Comparison of ENCODE assay signal across 18 cellular contexts in genomic region chr19:1229837-1230584, GRCh38. TPM values are rescaled to one million over a fixed set of nuclear protein-coding genes. Genes with fewer than 3 reads are reported as not detected.
A peak's percentile ranks its signal among the peaks of the same experiment; 100 is the strongest.
DNase-seq lines count a peak whose midpoint lies in the region; ATAC-seq, FAIRE-seq and TF ChIP-seq lines count a peak whose summit lies in the region.
"Had no signal": no experiment of that assay in that cellular context is flagged by ENCODE, and none has a peak within 500 bp of the region (broad histone marks: within the 10 kb centered on the region; RNA-seq: fewer than 3 reads in every experiment).

No MANE protein-coding gene starts in this region.

- H3K9me3 ChIP-seq in HEK293 (ENCODE audit: control insufficient read depth, insufficient read depth, low read depth, low read length) = no peaks in the 10 kb centered on the region
- H3K9me3 ChIP-seq in HUES48 (ENCODE audit: control insufficient read depth, insufficient read depth, low read length) = no peaks in the 10 kb centered on the region
- no peaks in the 10 kb centered on the region; the same call in 1 of the 2 replicates for H3K9me3 ChIP-seq in K562 (replicated peaks; ENCODE audit: control insufficient read depth, insufficient read depth, low read depth, low read length)
- H3K9me3 ChIP-seq in esophagus muscularis mucosa = no peaks in the 10 kb centered on the region
- H3K9me3 ChIP-seq: HAP-1 had no signal

- no peak overlapping the region for H3K18ac ChIP-seq in mesendoderm (ENCODE audit: low read length)

- H3K9me1 ChIP-seq in K562 (ENCODE audit: control insufficient read depth, insufficient read depth, low read length) = no peaks in the 10 kb centered on the region

- no peak for TF ChIP-seq RAD21 in K562 (CRISPR knock-in tag; conservative IDR thresholded peaks at IDR 0.05 in 1 of 2, IDR thresholded peaks at IDR 0.05 in 1 of 2)

- DNase-seq in K562 (ENCODE audit: extremely low read depth in 1 of 4, low spot score in 3 of 4) (no peak), mesendoderm (no peak), esophagus muscularis mucosa (ENCODE audit: extremely low spot score) (no peak)
- DNase-seq in activated T-cell treated with anti-CD3 and anti-CD28 coated beads, Interleukin-2, amount 50 U/mL, for 1 hour = no peak
- DNase-seq: C1 segment of cervical spinal cord; Calu3; CD4-positive, alpha-beta memory T cell; COR-L47; DMS53; DMS79 treated with DMSO at 0.1 percent for 48 hours; GF-D8 had no signal

- TF ChIP-seq EP300 in K562 (IDR thresholded peaks at IDR 0.05; ENCODE audit: low read length) = no peak
- TF ChIP-seq EP300 in esophagus muscularis mucosa (IDR thresholded peaks at IDR 0.05) = no peak

- no peak overlapping the region for H2BK15ac ChIP-seq in mesendoderm (replicated peaks; ENCODE audit: low read depth)

- CTCF ChIA-PET in HEK293 (lab: Yijun Ruan, JAX) (interaction anchor here (0.8 kb wide), 1 partner anchor 37 kb away, joined by 4 read pairs; no protein-coding TSS in a partner anchor), K562 (lab: Yijun Ruan, JAX; ENCODE audit: low intra/inter-chr PET ratio) (no interaction called here)

- no peak for FAIRE-seq in K562 (lab: Jason Lieb, UNC)
- FAIRE-seq: GM12892, GM19239, H54 had no signal

- no peak overlapping the region for H4K8ac ChIP-seq in mesendoderm (ENCODE audit: low read depth, low read length)

- no peak overlapping the region for H3K23ac ChIP-seq in mesendoderm (ENCODE audit: low read length)

- intact Hi-C loops in K562 (cut with micrococcal nuclease) = no loop called here
- intact Hi-C loops in esophagus muscularis mucosa (cut with DNase I) = no loop called here

- H3K27ac ChIP-seq in HEK293 (ENCODE audit: extremely low read depth, low read depth, low read length) = no peak overlapping the region
- peak overlapping the region; percentile 6 for H3K27ac ChIP-seq in HUES48 (ENCODE audit: low read depth, low read length)
- no peak overlapping the region for H3K27ac ChIP-seq in K562 (ENCODE audit: extremely low read depth, low read depth, low read length)
- peak overlapping the region; percentile 3 for H3K27ac ChIP-seq in mesendoderm (ENCODE audit: low read depth, low read length)
- no peak overlapping the region for H3K27ac ChIP-seq in esophagus muscularis mucosa (replicated peaks in 1 of 4)

- no peak overlapping the region for H3K4ac ChIP-seq in mesendoderm (ENCODE audit: low read depth, low read length)

- H3K4me3 ChIP-seq in HEK293 (ENCODE audit: low read depth, low read length) (no peak overlapping the region), HUES48 (ENCODE audit: low read depth, low read length) (no peak overlapping the region), K562 (no peak overlapping the region), mesendoderm (ENCODE audit: low read length) (no peak overlapping the region), esophagus muscularis mucosa (no peak overlapping the region)
- H3K4me3 ChIP-seq: GM23338, HAP-1 had no signal

- WGBS in K562 (ENCODE audit: insufficient coverage, low coverage, missing lambda C conversion rate) = 98% methylated on average over 12 of the region's 71 CpGs
- no CpG with 5 or more reads among the region's 71 CpGs for WGBS in mesendoderm (ENCODE audit: extremely low coverage, insufficient coverage, low lambda C conversion rate)
- 86% methylated on average over 32 of the region's 71 CpGs for WGBS in esophagus muscularis mucosa

- no peaks in the 10 kb centered on the region for H4K20me1 ChIP-seq in K562 (replicated peaks; ENCODE audit: control insufficient read depth, insufficient read depth, low read length)

- H2AK5ac ChIP-seq in mesendoderm (ENCODE audit: low read length) = no peak overlapping the region

- H3K9ac ChIP-seq in HUES48 (ENCODE audit: low read depth, low read length) (no peak overlapping the region), K562 (ENCODE audit: insufficient read depth in 1 of 2, low read depth in 2 of 2, low read length in 2 of 2) (no peak overlapping the region), mesendoderm (ENCODE audit: low read length) (no peak overlapping the region)

- no TSS peak for BruUV-seq in K562 (replicated peaks; lab: Mats Ljungman, UMichigan)

- POLR2A ChIA-PET in HEK293 (lab: Yijun Ruan, JAX) = interaction anchor here (1.1 kb wide), 1 partner anchor 39 kb away, joined by 4 read pairs; the partner anchor contains the start of gene CIRBP
- POLR2A ChIA-PET in K562 (lab: Yijun Ruan, JAX) = no interaction called here

- H3K27me3 ChIP-seq in HUES48 (ENCODE audit: control insufficient read depth, insufficient read depth, low read length) = no peaks in the 10 kb centered on the region
- no peaks in the 10 kb centered on the region for H3K27me3 ChIP-seq in K562 (ENCODE audit: control insufficient read depth in 2 of 2, insufficient read depth in 2 of 2, low read length in 2 of 2)
- no peaks in the 10 kb centered on the region for H3K27me3 ChIP-seq in mesendoderm (ENCODE audit: insufficient read depth, low read length, poor library complexity)
- no peaks in the 10 kb centered on the region for H3K27me3 ChIP-seq in esophagus muscularis mucosa

- H4K5ac ChIP-seq in mesendoderm (ENCODE audit: low read length) = no peak overlapping the region

- H3K56ac ChIP-seq in mesendoderm (ENCODE audit: low read length) = no peak overlapping the region

- no peak overlapping the region for H2BK5ac ChIP-seq in mesendoderm (ENCODE audit: low read length)

- no peaks in the 10 kb centered on the region for H3K79me2 ChIP-seq in K562 (ENCODE audit: control insufficient read depth, insufficient read depth, low read length)
- H3K79me2 ChIP-seq in mesendoderm (ENCODE audit: control insufficient read depth, insufficient read depth, low read length) = no peaks in the 10 kb centered on the region

- no peaks in the 10 kb centered on the region for H3K4me1 ChIP-seq in HEK293 (ENCODE audit: control insufficient read depth, insufficient read depth, low read length)
- H3K4me1 ChIP-seq in HUES48 (ENCODE audit: control insufficient read depth, insufficient read depth, low read length) = no peaks in the 10 kb centered on the region
- H3K4me1 ChIP-seq in K562 (replicated peaks in 1 of 2; ENCODE audit: control insufficient read depth in 2 of 2, insufficient read depth in 2 of 2, low read length in 2 of 2) = peaks cover 0 to 63% of the 10 kb centered on the region in 2 experiments; a peak in 3 of 5 replicates
- no peaks in the 10 kb centered on the region for H3K4me1 ChIP-seq in mesendoderm (ENCODE audit: control insufficient read depth, low read depth, low read length)
- H3K4me1 ChIP-seq in esophagus muscularis mucosa = peaks cover 16 to 22% (median 20%) of the 10 kb centered on the region in 4 donors
- H3K4me1 ChIP-seq: HAP-1 had no signal

- H3K36me3 ChIP-seq in HEK293 (ENCODE audit: control insufficient read depth in 2 of 2, insufficient read depth in 1 of 2, low read length in 2 of 2) (peaks cover 0 to 59% of the 10 kb centered on the region in 2 experiments; a peak in 2 of 3 replicates), HUES48 (ENCODE audit: control insufficient read depth, insufficient read depth, low read length) (peaks cover 46% of the 10 kb centered on the region), K562 (ENCODE audit: control insufficient read depth, insufficient read depth, low read length) (peaks cover 60% of the 10 kb centered on the region; the same call in 1 of the 3 replicates), mesendoderm (ENCODE audit: control insufficient read depth, insufficient read depth, low read length) (no peaks in the 10 kb centered on the region), esophagus muscularis mucosa (peaks cover 20 to 41% (median 34%) of the 10 kb centered on the region in 4 donors)

- H3K79me1 ChIP-seq in mesendoderm (ENCODE audit: low read length) = no peaks in the 10 kb centered on the region

- TF ChIP-seq POLR2A in K562 (conservative IDR thresholded peaks at IDR 0.05) (no peak), esophagus muscularis mucosa (IDR thresholded peaks at IDR 0.05; ENCODE audit: low read depth) (no peak)

- TF ChIP-seq CTCF in HEK293 (tag by site-specific recombination; IDR thresholded peaks at IDR 0.05) (no peak), K562 (IDR thresholded peaks at IDR 0.05 in 2 of 3, conservative IDR thresholded peaks at IDR 0.05 in 1 of 3; ENCODE audit: insufficient read depth in 2 of 3, low read depth in 1 of 3, low read length in 3 of 3) (no peak), esophagus muscularis mucosa (IDR thresholded peaks at IDR 0.05) (no peak)

- no peak for ATAC-seq in K562

- no peak overlapping the region for H2BK120ac ChIP-seq in mesendoderm (ENCODE audit: low read depth, low read length)

- in situ Hi-C loops in K562 (cut with MboI) = loop anchor here (25.0 kb wide), 1 partner anchor 468 kb away; the partner anchor contains the start of gene MISP

- no peak overlapping the region for H2AFZ ChIP-seq in K562 (ENCODE audit: low read depth, low read length)
- H2AFZ ChIP-seq: GM23338 had no signal

- no peak overlapping the region for H3K4me2 ChIP-seq in K562 (ENCODE audit: insufficient read depth, low read length)
- H3K4me2 ChIP-seq in mesendoderm (ENCODE audit: low read length) = no peak overlapping the region
- H3K4me2 ChIP-seq: GM23338 had no signal

RNA-seq across cellular contexts. Expression of gene CBARP, which starts 7.8 kb away (rescaled TPM):
- 2.8 and 13.5 TPM in 2 replicates for total RNA-seq in K562 (2011; cell fraction: chromatin; rRNA removed; ENCODE audit: low replicate concordance)
- 11.4 and 15.2 TPM in 2 replicates for total RNA-seq in K562 (2011; cell fraction: nucleolus; rRNA removed)
- total RNA-seq in K562 (2011; cell fraction: nucleoplasm; rRNA removed) = 4.2 and 6.2 TPM in 2 replicates
- total RNA-seq in K562 (2014; rRNA removed) = 3.7 and 3.8 TPM in 2 replicates
- 0.18 TPM in 1 of 2 replicates, not detected in the other for total RNA-seq in K562 (2014; rRNA removed; fragmentation: Illumina TruSeq; extraction: Trizol)
- total RNA-seq in K562 (2015; rRNA removed; fragmentation: Illumina TruSeq; extraction: Trizol) = 1.3 and 1.4 TPM in 2 replicates
- 6.6 and 8.9 TPM in 2 replicates for total RNA-seq in K562 (2021)
- 0.98 and 1.2 TPM in 2 replicates for polyA plus RNA-seq in K562 (2011; rRNA removed)
- polyA plus RNA-seq in K562 (2011; cell fraction: cytosol; rRNA removed) = 0.84 and 4.5 TPM in 2 replicates
- polyA plus RNA-seq in K562 (2011; cell fraction: nucleus; rRNA removed) = 8.2 and 25.4 TPM in 2 replicates
- polyA plus RNA-seq in K562 (2012) = 3.1 and 3.3 TPM in 2 replicates
- 0.25 and 2.3 TPM in 2 replicates for polyA plus RNA-seq in K562 (2014; fragmentation: Illumina TruSeq; extraction: Trizol)
- under 1 TPM in 1 of 2 experiments, not detected in 1; 0.03 TPM for polyA plus RNA-seq in K562 (2014; fragmentation: Nextera tagmentation; extraction: Ambion mirVana)
- polyA plus RNA-seq in K562 (2014; rRNA removed) = 5.8 and 6.3 TPM in 2 replicates
- polyA minus RNA-seq in K562 (2011; rRNA and poly(A)+ RNA removed) = 0.11 and 0.15 TPM in 2 replicates
- 2.9 and 3.0 TPM in 2 replicates for polyA minus RNA-seq in K562 (2011; cell fraction: cytosol; rRNA and poly(A)+ RNA removed)
- polyA minus RNA-seq in K562 (2011; cell fraction: nucleus; rRNA and poly(A)+ RNA removed) = 3.0 and 3.8 TPM in 2 replicates
- polyA plus RNA-seq in mesendoderm (2013, experiment 1 of 2) = 3.2 TPM
- 3.5 TPM for polyA plus RNA-seq in mesendoderm (2013, experiment 2 of 2)
- 1 to 10 TPM in 1 of 4 donors, under 1 TPM in 2, not detected in 1; 0.58 to 1.0 (median 0.99) TPM for total RNA-seq in esophagus muscularis mucosa
- total RNA-seq: CD4-positive, alpha-beta memory T cell had no signal
- polyA plus RNA-seq: CD4-positive, alpha-beta memory T cell had no signal

RNA-seq across cellular contexts. Expression of gene ATP5F1D, which starts 11.5 kb away (rescaled TPM):
- 42.1 and 110 TPM in 2 replicates for total RNA-seq in K562 (2011; cell fraction: chromatin; rRNA removed; ENCODE audit: low replicate concordance)
- 116 and 129 TPM in 2 replicates for total RNA-seq in K562 (2011; cell fraction: nucleolus; rRNA removed)
- total RNA-seq in K562 (2011; cell fraction: nucleoplasm; rRNA removed) = 74.0 and 85.6 TPM in 2 replicates
- total RNA-seq in K562 (2014; rRNA removed) = 135 and 145 TPM in 2 replicates
- 3.9 and 4.6 TPM in 2 replicates for total RNA-seq in K562 (2014; rRNA removed; fragmentation: Illumina TruSeq; extraction: Trizol)
- 65.2 and 73.0 TPM in 2 replicates for total RNA-seq in K562 (2015; rRNA removed; fragmentation: Illumina TruSeq; extraction: Trizol)
- total RNA-seq in K562 (2021) = 409 and 434 TPM in 2 replicates
- 36.8 and 58.7 TPM in 2 replicates for polyA plus RNA-seq in K562 (2011; rRNA removed)
- 119 and 471 TPM in 2 replicates for polyA plus RNA-seq in K562 (2011; cell fraction: cytosol; rRNA removed)
- 90.5 and 137 TPM in 2 replicates for polyA plus RNA-seq in K562 (2011; cell fraction: nucleus; rRNA removed)
- 278 and 318 TPM in 2 replicates for polyA plus RNA-seq in K562 (2012)
- polyA plus RNA-seq in K562 (2014; fragmentation: Illumina TruSeq; extraction: Trizol) = 18.7 and 106 TPM in 2 replicates
- 10 to 100 TPM in 1 of 2 experiments, 1 to 10 TPM in 1; 9.7 to 23.3 TPM for polyA plus RNA-seq in K562 (2014; fragmentation: Nextera tagmentation; extraction: Ambion mirVana)
- polyA plus RNA-seq in K562 (2014; rRNA removed) = 233 and 236 TPM in 2 replicates
- 16.5 and 29.9 TPM in 2 replicates for polyA minus RNA-seq in K562 (2011; rRNA and poly(A)+ RNA removed)
- polyA minus RNA-seq in K562 (2011; cell fraction: cytosol; rRNA and poly(A)+ RNA removed) = 115 and 175 TPM in 2 replicates
- polyA minus RNA-seq in K562 (2011; cell fraction: nucleus; rRNA and poly(A)+ RNA removed) = 28.8 and 35.8 TPM in 2 replicates
- 127 TPM for polyA plus RNA-seq in mesendoderm (2013, experiment 1 of 2)
- 122 TPM for polyA plus RNA-seq in mesendoderm (2013, experiment 2 of 2)
- total RNA-seq in esophagus muscularis mucosa = 100 to 1,000 TPM in 2 of 4 donors, 10 to 100 TPM in 2; 77.5 to 140 (median 109) TPM

RNA-seq across cellular contexts. Expression of gene MIDN, which starts 18.4 kb away (rescaled TPM):
- 30.7 and 106 TPM in 2 replicates for total RNA-seq in K562 (2011; cell fraction: chromatin; rRNA removed; ENCODE audit: low replicate concordance)
- 81.7 and 90.7 TPM in 2 replicates for total RNA-seq in K562 (2011; cell fraction: nucleolus; rRNA removed)
- 55.1 and 88.1 TPM in 2 replicates for total RNA-seq in K562 (2011; cell fraction: nucleoplasm; rRNA removed)
- total RNA-seq in K562 (2014; rRNA removed) = 13.5 and 20.8 TPM in 2 replicates
- 3.9 and 4.8 TPM in 2 replicates for total RNA-seq in K562 (2014; rRNA removed; fragmentation: Illumina TruSeq; extraction: Trizol)
- total RNA-seq in K562 (2015; rRNA removed; fragmentation: Illumina TruSeq; extraction: Trizol) = 10.1 and 11.0 TPM in 2 replicates
- total RNA-seq in K562 (2021) = 120 and 121 TPM in 2 replicates
- polyA plus RNA-seq in K562 (2011; rRNA removed) = 7.0 and 10.2 TPM in 2 replicates
- 14.0 and 26.8 TPM in 2 replicates for polyA plus RNA-seq in K562 (2011; cell fraction: cytosol; rRNA removed)
- 44.8 and 87.0 TPM in 2 replicates for polyA plus RNA-seq in K562 (2011; cell fraction: nucleus; rRNA removed)
- 29.5 and 39.8 TPM in 2 replicates for polyA plus RNA-seq in K562 (2012)
- 20.5 and 38.3 TPM in 2 replicates for polyA plus RNA-seq in K562 (2014; fragmentation: Illumina TruSeq; extraction: Trizol)
- polyA plus RNA-seq in K562 (2014; fragmentation: Nextera tagmentation; extraction: Ambion mirVana) = 1 to 10 TPM in 1 of 2 experiments, under 1 TPM in 1; 0.17 to 1.5 TPM
- polyA plus RNA-seq in K562 (2014; rRNA removed) = 41.3 and 44.6 TPM in 2 replicates
- 2.7 and 3.0 TPM in 2 replicates for polyA minus RNA-seq in K562 (2011; rRNA and poly(A)+ RNA removed)
- 29.9 and 43.2 TPM in 2 replicates for polyA minus RNA-seq in K562 (2011; cell fraction: cytosol; rRNA and poly(A)+ RNA removed)
- polyA minus RNA-seq in K562 (2011; cell fraction: nucleus; rRNA and poly(A)+ RNA removed) = 28.0 and 34.2 TPM in 2 replicates
- polyA plus RNA-seq in mesendoderm (2013, experiment 1 of 2) = 133 TPM
- 131 TPM for polyA plus RNA-seq in mesendoderm (2013, experiment 2 of 2)
- total RNA-seq in esophagus muscularis mucosa = 10 to 100 TPM; 20.3 to 72.2 (median 31.8) TPM

RNA-seq across cellular contexts. Expression of gene STK11, which starts 24.4 kb away (rescaled TPM):
- 76.0 and 175 TPM in 2 replicates for total RNA-seq in K562 (2011; cell fraction: chromatin; rRNA removed; ENCODE audit: low replicate concordance)
- 128 and 133 TPM in 2 replicates for total RNA-seq in K562 (2011; cell fraction: nucleolus; rRNA removed)
- total RNA-seq in K562 (2011; cell fraction: nucleoplasm; rRNA removed) = 58.7 and 79.5 TPM in 2 replicates
- 96.5 and 102 TPM in 2 replicates for total RNA-seq in K562 (2014; rRNA removed)
- total RNA-seq in K562 (2014; rRNA removed; fragmentation: Illumina TruSeq; extraction: Trizol) = 28.9 and 31.7 TPM in 2 replicates
- total RNA-seq in K562 (2015; rRNA removed; fragmentation: Illumina TruSeq; extraction: Trizol) = 40.6 and 43.2 TPM in 2 replicates
- 76.3 and 89.6 TPM in 2 replicates for total RNA-seq in K562 (2021)
- polyA plus RNA-seq in K562 (2011; rRNA removed) = 31.2 and 34.3 TPM in 2 replicates
- polyA plus RNA-seq in K562 (2011; cell fraction: cytosol; rRNA removed) = 37.0 and 67.8 TPM in 2 replicates
- polyA plus RNA-seq in K562 (2011; cell fraction: nucleus; rRNA removed) = 127 and 182 TPM in 2 replicates
- 49.5 and 76.3 TPM in 2 replicates for polyA plus RNA-seq in K562 (2012)
- polyA plus RNA-seq in K562 (2014; fragmentation: Illumina TruSeq; extraction: Trizol) = 22.0 and 39.1 TPM in 2 replicates
- polyA plus RNA-seq in K562 (2014; fragmentation: Nextera tagmentation; extraction: Ambion mirVana) = under 1 TPM; 0.15 to 1.00 TPM
- polyA plus RNA-seq in K562 (2014; rRNA removed) = 69.4 and 79.9 TPM in 2 replicates
- polyA minus RNA-seq in K562 (2011; rRNA and poly(A)+ RNA removed) = 38.2 and 43.6 TPM in 2 replicates
- polyA minus RNA-seq in K562 (2011; cell fraction: cytosol; rRNA and poly(A)+ RNA removed) = 33.9 and 37.0 TPM in 2 replicates
- polyA minus RNA-seq in K562 (2011; cell fraction: nucleus; rRNA and poly(A)+ RNA removed) = 34.3 and 36.1 TPM in 2 replicates
- 33.8 TPM for polyA plus RNA-seq in mesendoderm (2013, experiment 1 of 2)
- polyA plus RNA-seq in mesendoderm (2013, experiment 2 of 2) = 34.4 TPM
- 10 to 100 TPM; 52.2 to 95.7 (median 73.2) TPM for total RNA-seq in esophagus muscularis mucosa

RNA-seq across cellular contexts. Expression of gene CIRBP, which starts 39.1 kb away (rescaled TPM):
- total RNA-seq in K562 (2011; cell fraction: chromatin; rRNA removed; ENCODE audit: low replicate concordance) = 283 and 504 TPM in 2 replicates
- 457 and 483 TPM in 2 replicates for total RNA-seq in K562 (2011; cell fraction: nucleolus; rRNA removed)
- total RNA-seq in K562 (2011; cell fraction: nucleoplasm; rRNA removed) = 431 and 450 TPM in 2 replicates
- total RNA-seq in K562 (2014; rRNA removed) (168 and 249 TPM in 2 replicates), K562 (2014; rRNA removed; fragmentation: Illumina TruSeq; extraction: Trizol) (189 and 200 TPM in 2 replicates), K562 (2015; rRNA removed; fragmentation: Illumina TruSeq; extraction: Trizol) (176 and 206 TPM in 2 replicates), K562 (2021) (181 and 222 TPM in 2 replicates), esophagus muscularis mucosa (100 to 1,000 TPM; 236 to 601 (median 429) TPM)
- polyA plus RNA-seq in K562 (2011; rRNA removed) (124 and 166 TPM in 2 replicates), K562 (2014; fragmentation: Illumina TruSeq; extraction: Trizol) (222 and 345 TPM in 2 replicates), K562 (2014; fragmentation: Nextera tagmentation; extraction: Ambion mirVana) (10 to 100 TPM; 20.5 to 21.4 TPM), K562 (2014; rRNA removed) (306 and 327 TPM in 2 replicates)
- 92.3 and 201 TPM in 2 replicates for polyA plus RNA-seq in K562 (2011; cell fraction: cytosol; rRNA removed)
- polyA plus RNA-seq in K562 (2011; cell fraction: nucleus; rRNA removed) = 882 and 1,025 TPM in 2 replicates
- polyA plus RNA-seq in K562 (2012) = 288 and 291 TPM in 2 replicates
- 46.9 and 50.4 TPM in 2 replicates for polyA minus RNA-seq in K562 (2011; rRNA and poly(A)+ RNA removed)
- 50.4 and 50.8 TPM in 2 replicates for polyA minus RNA-seq in K562 (2011; cell fraction: cytosol; rRNA and poly(A)+ RNA removed)
- 117 and 135 TPM in 2 replicates for polyA minus RNA-seq in K562 (2011; cell fraction: nucleus; rRNA and poly(A)+ RNA removed)
- 93.3 TPM for polyA plus RNA-seq in mesendoderm (2013, experiment 1 of 2)
- 93.6 TPM for polyA plus RNA-seq in mesendoderm (2013, experiment 2 of 2)

Comparison
In these comparisons a context has a peak if more than half of its experiments do, and no peak if none do; other contexts are left out.
1. H3K27ac ChIP-seq: peak in HUES48 (single experiment) and mesendoderm (single experiment); none in HEK293 (single experiment), K562 (single experiment) and esophagus muscularis mucosa (0 of 4).